In the genomic region with DNA sequence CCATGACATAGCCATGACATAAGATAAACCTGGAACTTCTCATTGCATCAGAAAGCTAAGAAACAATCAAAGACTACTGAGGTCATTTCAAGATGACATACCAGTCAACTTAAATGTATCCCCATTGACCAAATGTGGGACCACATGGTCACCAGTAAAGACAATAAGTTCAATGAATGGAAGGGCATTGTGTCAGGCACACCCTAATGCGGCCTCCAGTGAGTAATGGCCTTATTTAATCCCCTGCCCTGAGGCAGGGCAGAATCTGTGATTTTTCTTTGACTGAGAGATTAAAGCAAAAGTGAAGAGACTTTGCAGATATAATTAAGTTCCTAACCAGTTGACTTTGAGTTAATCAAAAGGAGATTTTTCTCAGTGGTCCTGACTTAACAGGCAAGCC, we compare ENCODE assay signal across 19 cellular contexts. TPM values are rescaled to one million over a fixed set of nuclear protein-coding genes. Genes with fewer than 3 reads are reported as not detected.
DNase-seq lines count a peak whose midpoint lies in the region; ATAC-seq and TF ChIP-seq lines count a peak whose summit lies in the region.
"Had no signal": no experiment of that assay in that cellular context is flagged by ENCODE, and none has a peak within 500 bp of the region (broad histone marks: within the 10 kb centered on the region; RNA-seq: fewer than 3 reads in every experiment).

No MANE protein-coding gene starts in this region.

- no peak overlapping the region for H3K4me3 ChIP-seq in PC-9
- H3K4me3 ChIP-seq: BLaER1 treated with 17β-estradiol and CSF1 and Interleukin-3, amounts not matched to agents 10 nM and 100 nM; GM12878 had no signal

- TF ChIP-seq CTCF in PC-9 (conservative IDR thresholded peaks at IDR 0.05) (no peak), GM10266 (IDR thresholded peaks at IDR 0.05; ENCODE audit: control insufficient read depth, insufficient read depth, low read depth, missing control alignments) (no peak)

- POLR2A ChIA-PET in PC-9 (lab: Charles Lee; ENCODE audit: unreplicated experiment) = no interaction called here

- H3F3A ChIP-seq in PC-9 (ENCODE audit: insufficient read depth, low read depth) = peaks cover 4% of the 10 kb centered on the region; the same call in 1 of the 2 replicates

- CTCF ChIA-PET in PC-9 (lab: Charles Lee) = no interaction called here

- H3K9me2 ChIP-seq in PC-9 (ENCODE audit: insufficient read depth) = no peaks in the 10 kb centered on the region

- DNase-seq in COLO829 (ENCODE audit: low spot score) = peak; percentile 74
- peak in 1 of 2 experiments; percentile 66 for DNase-seq in PC-9
- DNase-seq in SW480 (ENCODE audit: low spot score) = peak; percentile 28
- no peak for DNase-seq in GM10266 (ENCODE audit: extremely low spot score)
- DNase-seq in hypothalamus (lab: John Stamatoyannopoulos, UW) = no peak
- no peak for DNase-seq in NCI-H1092 treated with DMSO at 0.1 percent for 48 hours (lab: John Stamatoyannopoulos, UW)
- DNase-seq: 8988T; AML-193; Calu3; CD4-positive, CD25-positive, alpha-beta regulatory T cell; DMS 273 treated with DMSO at 0.1 percent for 48 hours; GOT3; H9 had no signal

- H3K9me3 ChIP-seq in PC-9 (ENCODE audit: insufficient read depth, low read depth) = no peaks in the 10 kb centered on the region; the same call in 1 of the 2 replicates

- H3K27ac ChIP-seq in PC-9 = 0 out of 2 replicates have a peak overlapping the region, but pooled peaks have one; percentile 38
- H3K27ac ChIP-seq: BLaER1 treated with 17β-estradiol and CSF1 and Interleukin-3, amounts not matched to agents 10 nM and 100 nM; HL-60 had no signal

- intact Hi-C loops in PC-9 (cut with micrococcal nuclease; ENCODE audit: unreplicated experiment) = no loop called here

- peak; percentile 75 for ATAC-seq in esophagus mucosa
- ATAC-seq in HG02623 (IDR thresholded peaks at IDR 0.05; ENCODE audit: unreplicated experiment) = no peak
- ATAC-seq: GM12878 had no signal

- no peak overlapping the region for H2AFZ ChIP-seq in PC-9

- no TSS peak for BruUV-seq in PC-9 (replicated peaks; lab: Mats Ljungman, UMichigan)

- H4K20me1 ChIP-seq in PC-9 (ENCODE audit: insufficient read depth) = no peaks in the 10 kb centered on the region
- H4K20me1 ChIP-seq: BLaER1 treated with 17β-estradiol and CSF1 and Interleukin-3, amounts not matched to agents 10 nM and 100 nM had no signal

- 0 out of 2 replicates have a peak, but pooled peaks cover 4% of the 10 kb centered on the region for H3K4me1 ChIP-seq in PC-9 (replicated peaks; ENCODE audit: insufficient read depth)
- H3K4me1 ChIP-seq: BLaER1 treated with 17β-estradiol and CSF1 and Interleukin-3, amounts not matched to agents 10 nM and 100 nM had no signal

- H3K36me3 ChIP-seq in PC-9 (ENCODE audit: low read depth) = no peaks in the 10 kb centered on the region

- no peaks in the 10 kb centered on the region for H3K79me2 ChIP-seq in PC-9 (ENCODE audit: low read depth)

- no peaks in the 10 kb centered on the region for H3K27me3 ChIP-seq in PC-9 (ENCODE audit: insufficient read depth, low read depth)

- H3K4me2 ChIP-seq in PC-9 = no peak overlapping the region
- H3K4me2 ChIP-seq: BLaER1 treated with 17β-estradiol and CSF1 and Interleukin-3, amounts not matched to agents 10 nM and 100 nM had no signal

RNA-seq across cellular contexts. Expression of gene SYT8, which starts 17.3 kb away (rescaled TPM):
- total RNA-seq in PC-9 (2021) (8.9 and 12.1 TPM in 2 replicates), esophagus mucosa (22.4 TPM)
- total RNA-seq: CD4-positive, CD25-positive, alpha-beta regulatory T cell; Daoy; GM12878; H9 had no signal

RNA-seq across cellular contexts. Expression of gene TNNI2, which starts 21.3 kb away (rescaled TPM):
- 4.9 and 7.8 TPM in 2 replicates for total RNA-seq in PC-9 (2021)
- total RNA-seq in esophagus mucosa = 4.4 TPM
- total RNA-seq: CD4-positive, CD25-positive, alpha-beta regulatory T cell; Daoy; H9 had no signal

RNA-seq across cellular contexts. Expression of gene LSP1, which starts 35.4 kb away (rescaled TPM):
- 2.5 and 2.6 TPM in 2 replicates for total RNA-seq in PC-9 (2021)
- total RNA-seq in esophagus mucosa = 18.8 TPM
- total RNA-seq: Calu3, H9 had no signal

RNA-seq across cellular contexts. Expression of gene CTSD, which starts 53.8 kb away (rescaled TPM):
- 735 and 993 TPM in 2 replicates for total RNA-seq in PC-9 (2021)
- 583 TPM for total RNA-seq in esophagus mucosa

Comparison
In these comparisons a context has a peak if more than half of its experiments do, and no peak if none do; other contexts are left out.
1. DNase-seq: peak in COLO829 (single experiment) and SW480 (single experiment); none in GM10266 (single experiment), hypothalamus (0 of 51) and NCI-H1092 treated with DMSO at 0.1 percent for 48 hours (single experiment).